In the genomic region with DNA sequence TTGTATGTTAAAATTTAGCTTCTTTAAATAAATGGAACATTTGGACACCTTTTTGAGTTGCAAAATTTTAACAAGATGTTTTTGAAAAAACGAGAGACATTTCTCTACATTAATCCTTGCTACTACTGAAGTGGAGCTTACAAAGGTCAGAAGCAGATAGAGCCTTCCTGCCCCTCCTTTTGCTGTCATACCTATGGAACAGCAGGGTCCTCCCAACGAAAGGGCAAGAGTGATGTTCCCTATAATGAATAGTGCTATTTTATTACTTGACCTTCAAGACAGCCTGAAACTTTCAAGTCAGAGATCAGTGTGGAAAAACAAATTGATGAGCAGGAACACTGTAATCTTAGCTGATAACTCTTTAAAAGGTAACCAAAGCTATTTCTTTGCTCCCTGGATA, we compare ENCODE assay signal across 28 cellular contexts.
"Had no signal": no experiment of that assay in that cellular context is flagged by ENCODE, and none has a peak within 500 bp of the region (broad histone marks: within the 10 kb centered on the region; RNA-seq: fewer than 3 reads in every experiment).

No MANE protein-coding gene starts in this region.

- DNase-seq: dermis blood vessel endothelial cell; effector memory CD4-positive, alpha-beta T cell; foreskin keratinocyte; glutamatergic neuron; heart right ventricle; hypothalamus; immature natural killer cell; islet precursor cell; kidney glomerular epithelial cell; left colon; natural killer cell; pancreas; right lobe of liver; small intestine; stimulated activated CD4-positive, alpha-beta T cell treated with anti-CD3 and anti-CD28 coated beads, Interleukin-15, amount 100 ng/mL, for 24 hours; stimulated activated CD4-positive, alpha-beta T cell treated with anti-CD3 and anti-CD28 coated beads, Interleukin-2, amount 100 ng/mL, for 48 hours; stimulated activated naive B cell treated with anti-CD40 and anti-IgM and Interleukin-4, amounts not matched to agents 10 μg/mL and 1 μg/mL and 100 μg/mL, for 72 hours; upper lobe of left lung had no signal

- H3K36me3 Mint-ChIP-seq: immature natural killer cell; memory B cell; natural killer cell; stimulated activated naive B cell treated with anti-CD40 and anti-IgM and Interleukin-4, amounts not matched to agents 10 μg/mL and 1 μg/mL and 100 μg/mL, for 72 hours had no signal

- H3K27me3 ChIP-seq: esophagus muscularis mucosa, foreskin keratinocyte, gastroesophageal sphincter, heart right ventricle, neutrophil, pancreas, right lobe of liver, tibial nerve, upper lobe of left lung had no signal

- H3K27me3 Mint-ChIP-seq: memory B cell; stimulated activated naive B cell treated with anti-CD40 and anti-IgM and Interleukin-4, amounts not matched to agents 10 μg/mL and 1 μg/mL and 100 μg/mL, for 72 hours; stimulated activated naive CD8-positive, alpha-beta T cell treated with anti-CD3 and anti-CD28 coated beads, Interleukin-15, Interleukin-2, amounts not matched to agents 100 ng/mL and 50 ng/mL, for 24 hours had no signal

- H3K4me1 ChIP-seq: esophagus muscularis mucosa, foreskin keratinocyte, gastroesophageal sphincter, heart right ventricle, pancreas, right lobe of liver, upper lobe of left lung had no signal

- H3K36me3 ChIP-seq: esophagus muscularis mucosa, gastroesophageal sphincter, heart right ventricle, neutrophil, pancreas, right lobe of liver, thoracic aorta, tibial nerve, upper lobe of left lung had no signal

- H3K4me3 ChIP-seq: coronary artery, esophagus muscularis mucosa, gastroesophageal sphincter, heart right ventricle, lung, pancreas, right lobe of liver, thoracic aorta, tibial nerve, upper lobe of left lung had no signal

- H3K27ac Mint-ChIP-seq: immature natural killer cell; memory B cell; natural killer cell; stimulated activated naive B cell treated with anti-CD40 and anti-IgM and Interleukin-4, amounts not matched to agents 10 μg/mL and 1 μg/mL and 100 μg/mL, for 72 hours; stimulated activated naive CD8-positive, alpha-beta T cell treated with anti-CD3 and anti-CD28 coated beads, Interleukin-15, Interleukin-2, amounts not matched to agents 100 ng/mL and 50 ng/mL, for 24 hours had no signal

- ATAC-seq: foreskin keratinocyte; gastroesophageal sphincter; heart right ventricle; left colon; natural killer cell; pancreas; right lobe of liver; stimulated activated naive B cell treated with anti-CD40 and anti-IgM and Interleukin-4, amounts not matched to agents 10 μg/mL and 1 μg/mL and 100 μg/mL, for 72 hours had no signal

- H3K27ac ChIP-seq: coronary artery, esophagus muscularis mucosa, foreskin keratinocyte, gastroesophageal sphincter, heart right ventricle, neutrophil, pancreas, right lobe of liver, thoracic aorta, tibial nerve, upper lobe of left lung had no signal

- H3K9me3 ChIP-seq: esophagus muscularis mucosa, gastroesophageal sphincter, heart right ventricle, neutrophil, pancreas, right lobe of liver, thoracic aorta, tibial nerve, upper lobe of left lung had no signal

- H3K4me1 Mint-ChIP-seq: immature natural killer cell; memory B cell; natural killer cell; neural crest cell; stimulated activated naive B cell treated with anti-CD40 and anti-IgM and Interleukin-4, amounts not matched to agents 10 μg/mL and 1 μg/mL and 100 μg/mL, for 72 hours had no signal

- H3K9me3 Mint-ChIP-seq: neural crest cell; stimulated activated naive B cell treated with anti-CD40 and anti-IgM and Interleukin-4, amounts not matched to agents 10 μg/mL and 1 μg/mL and 100 μg/mL, for 72 hours; stimulated activated naive CD8-positive, alpha-beta T cell treated with anti-CD3 and anti-CD28 coated beads, Interleukin-15, Interleukin-2, amounts not matched to agents 100 ng/mL and 50 ng/mL, for 24 hours had no signal

- H3K4me3 Mint-ChIP-seq: immature natural killer cell; memory B cell; natural killer cell; neural crest cell; stimulated activated naive B cell treated with anti-CD40 and anti-IgM and Interleukin-4, amounts not matched to agents 10 μg/mL and 1 μg/mL and 100 μg/mL, for 72 hours; stimulated activated naive CD8-positive, alpha-beta T cell treated with anti-CD3 and anti-CD28 coated beads, Interleukin-15, Interleukin-2, amounts not matched to agents 100 ng/mL and 50 ng/mL, for 24 hours had no signal
